In genomic region chr3:144687862-144688261, GRCh38 we compare ENCODE assay signal across 12 cellular contexts.
DNase-seq lines count a peak whose midpoint lies in the region; ATAC-seq and TF ChIP-seq lines count a peak whose summit lies in the region.
"Had no signal": no experiment of that assay in that cellular context is flagged by ENCODE, and none has a peak within 500 bp of the region (broad histone marks: within the 10 kb centered on the region; RNA-seq: fewer than 3 reads in every experiment).

No MANE protein-coding gene starts in this region.

- no peak overlapping the region for H3K27ac ChIP-seq in cardiac muscle cell
- H3K27ac ChIP-seq: thyroid gland had no signal

- H3K4me3 ChIP-seq in cardiac muscle cell (no peak overlapping the region), cardiac fibroblast (replicated peaks in 1 of 2; ENCODE audit: low read depth in 2 of 2, low read length in 2 of 2) (no peak overlapping the region)
- H3K4me3 ChIP-seq: thyroid gland had no signal

- ATAC-seq in Right ventricle myocardium superior (ENCODE audit: poor library complexity) (no peak), esophagus mucosa (no peak), GM19397 (IDR thresholded peaks at IDR 0.05; ENCODE audit: unreplicated experiment) (no peak)

- DNase-seq in cardiac muscle cell (ENCODE audit: low read depth in 1 of 2, low spot score in 1 of 2) = peak in 1 of 2 donors; percentile 18
- DNase-seq in Right ventricle myocardium superior = no peak
- peak; percentile 1 for DNase-seq in M059J (ENCODE audit: low read depth)
- DNase-seq in cardiac fibroblast (ENCODE audit: low read depth in 2 of 2) = peak; percentile 3 to 5
- no peak for DNase-seq in NCI-H128 (lab: John Stamatoyannopoulos, UW; ENCODE audit: unreplicated experiment)
- no peak for DNase-seq in OCI-M1 (lab: John Stamatoyannopoulos, UW)
- DNase-seq: NCI-H1105, NCI-H446 treated with DMSO at 0.1 percent for 48 hours, T1000, thyroid gland had no signal

- no peaks in the 10 kb centered on the region for H3K27me3 ChIP-seq in cardiac muscle cell
- H3K27me3 ChIP-seq: thyroid gland had no signal

- TF ChIP-seq CTCF in cardiac muscle cell (IDR thresholded peaks at IDR 0.05; ENCODE audit: low read depth, low read length) = peak; percentile 20
- no peak for TF ChIP-seq CTCF in cardiac fibroblast (IDR thresholded peaks at IDR 0.05; ENCODE audit: low read depth, low read length)

- H3K4me1 ChIP-seq in cardiac muscle cell (ENCODE audit: low read depth) = no peaks in the 10 kb centered on the region
- H3K4me1 ChIP-seq: thyroid gland had no signal

- no peaks in the 10 kb centered on the region for H3K36me3 ChIP-seq in cardiac muscle cell
- H3K36me3 ChIP-seq: thyroid gland had no signal

- H3K9me3 ChIP-seq in cardiac muscle cell (ENCODE audit: low read depth) = no peaks in the 10 kb centered on the region
- H3K9me3 ChIP-seq: thyroid gland had no signal

- intact Hi-C loops in Right ventricle myocardium superior (cut with DNase I) = no loop called here

Comparison
In these comparisons a context has a peak if more than half of its experiments do, and no peak if none do; other contexts are left out.
1. DNase-seq: peak in M059J (single experiment) and cardiac fibroblast (2 of 2); none in Right ventricle myocardium superior (single experiment), NCI-H128 (single experiment) and OCI-M1 (single experiment).